Comparison of ENCODE assay signal across 1 cellular context in the genomic region with DNA sequence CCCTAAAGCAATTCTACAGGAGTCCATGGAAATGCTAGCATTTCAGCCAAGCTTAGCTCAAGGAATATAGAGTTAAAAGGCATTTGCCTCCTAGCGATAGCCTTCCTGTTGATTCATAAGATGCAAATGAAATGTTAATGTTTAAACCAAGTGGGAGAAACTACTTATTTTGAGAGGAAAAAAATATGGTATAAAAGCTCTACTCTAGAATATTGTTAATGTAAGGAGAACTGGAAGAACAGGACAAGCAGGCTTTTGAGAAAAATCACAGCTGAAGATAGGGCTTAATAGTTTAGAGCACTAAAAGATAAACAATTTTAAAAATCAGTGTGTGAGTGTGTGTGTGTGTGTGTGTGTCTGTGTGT.
TF ChIP-seq lines count a peak whose summit lies in the region.

No MANE protein-coding gene starts in this region.

TF ChIP-seq in WTC11, 78 proteins besides CTCF, POLR2A, EP300 and RAD21 (continued from another document):
- TF ChIP-seq ATF2 (CRISPR knock-in tag; IDR thresholded peaks at IDR 0.05; ENCODE audit: borderline replicate concordance, low read depth) (no peak), ETV6 (CRISPR knock-in tag; IDR thresholded peaks at IDR 0.05) (no peak), SP1 (CRISPR knock-in tag; conservative IDR thresholded peaks at IDR 0.05) (no peak), ELF4 (CRISPR knock-in tag; IDR thresholded peaks at IDR 0.05; ENCODE audit: low read depth) (no peak), ATF6 (CRISPR knock-in tag; IDR thresholded peaks at IDR 0.05) (no peak), FOXJ3 (CRISPR knock-in tag; IDR thresholded peaks at IDR 0.05; ENCODE audit: borderline replicate concordance) (no peak), ZNF532 (CRISPR knock-in tag; IDR thresholded peaks at IDR 0.05; ENCODE audit: borderline replicate concordance) (no peak), ATF1 (CRISPR knock-in tag; IDR thresholded peaks at IDR 0.05) (no peak), ESRRA (CRISPR knock-in tag; IDR thresholded peaks at IDR 0.05; ENCODE audit: borderline replicate concordance) (no peak), NR2C2 (CRISPR knock-in tag; IDR thresholded peaks at IDR 0.05) (no peak), CBFB (CRISPR knock-in tag; IDR thresholded peaks at IDR 0.05; ENCODE audit: low read depth) (no peak), CREM (CRISPR knock-in tag; IDR thresholded peaks at IDR 0.05) (no peak), MAX (CRISPR knock-in tag; IDR thresholded peaks at IDR 0.05) (no peak), ZSCAN18 (CRISPR knock-in tag; IDR thresholded peaks at IDR 0.05) (no peak)
- TF ChIP-seq, protein P1, sequence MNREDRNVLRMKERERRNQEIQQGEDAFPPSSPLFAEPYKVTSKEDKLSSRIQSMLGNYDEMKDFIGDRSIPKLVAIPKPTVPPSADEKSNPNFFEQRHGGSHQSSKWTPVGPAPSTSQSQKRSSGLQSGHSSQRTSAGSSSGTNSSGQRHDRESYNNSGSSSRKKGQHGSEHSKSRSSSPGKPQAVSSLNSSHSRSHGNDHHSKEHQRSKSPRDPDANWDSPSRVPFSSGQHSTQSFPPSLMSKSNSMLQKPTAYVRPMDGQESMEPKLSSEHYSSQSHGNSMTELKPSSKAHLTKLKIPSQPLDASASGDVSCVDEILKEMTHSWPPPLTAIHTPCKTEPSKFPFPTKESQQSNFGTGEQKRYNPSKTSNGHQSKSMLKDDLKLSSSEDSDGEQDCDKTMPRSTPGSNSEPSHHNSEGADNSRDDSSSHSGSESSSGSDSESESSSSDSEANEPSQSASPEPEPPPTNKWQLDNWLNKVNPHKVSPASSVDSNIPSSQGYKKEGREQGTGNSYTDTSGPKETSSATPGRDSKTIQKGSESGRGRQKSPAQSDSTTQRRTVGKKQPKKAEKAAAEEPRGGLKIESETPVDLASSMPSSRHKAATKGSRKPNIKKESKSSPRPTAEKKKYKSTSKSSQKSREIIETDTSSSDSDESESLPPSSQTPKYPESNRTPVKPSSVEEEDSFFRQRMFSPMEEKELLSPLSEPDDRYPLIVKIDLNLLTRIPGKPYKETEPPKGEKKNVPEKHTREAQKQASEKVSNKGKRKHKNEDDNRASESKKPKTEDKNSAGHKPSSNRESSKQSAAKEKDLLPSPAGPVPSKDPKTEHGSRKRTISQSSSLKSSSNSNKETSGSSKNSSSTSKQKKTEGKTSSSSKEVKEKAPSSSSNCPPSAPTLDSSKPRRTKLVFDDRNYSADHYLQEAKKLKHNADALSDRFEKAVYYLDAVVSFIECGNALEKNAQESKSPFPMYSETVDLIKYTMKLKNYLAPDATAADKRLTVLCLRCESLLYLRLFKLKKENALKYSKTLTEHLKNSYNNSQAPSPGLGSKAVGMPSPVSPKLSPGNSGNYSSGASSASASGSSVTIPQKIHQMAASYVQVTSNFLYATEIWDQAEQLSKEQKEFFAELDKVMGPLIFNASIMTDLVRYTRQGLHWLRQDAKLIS (CRISPR knock-in tag; IDR thresholded peaks at IDR 0.05; ENCODE audit: borderline replicate concordance), result no peak
